In the genomic region with DNA sequence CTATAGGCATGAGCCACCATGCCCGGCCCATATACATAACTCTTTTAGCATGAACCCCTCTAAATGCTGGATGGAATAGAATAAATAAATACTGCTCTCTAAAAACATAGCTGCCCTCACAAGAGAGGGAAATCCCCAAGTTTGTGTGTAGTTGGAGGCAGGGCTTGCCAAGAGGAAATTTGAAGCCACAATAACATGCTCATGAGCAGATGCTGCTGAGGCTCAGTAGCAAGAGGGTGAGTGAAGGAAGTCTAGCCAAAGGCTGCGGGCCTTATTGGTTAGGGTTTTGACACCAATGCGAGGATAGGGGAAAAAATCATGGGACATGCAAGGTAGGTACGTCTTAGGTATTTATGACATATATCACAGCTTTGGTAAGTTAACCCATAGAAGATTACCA, we compare ENCODE assay signal across 8 cellular contexts. TPM values are rescaled to one million over a fixed set of nuclear protein-coding genes. Genes with fewer than 3 reads are reported as not detected.
DNase-seq lines count a peak whose midpoint lies in the region; ATAC-seq lines count a peak whose summit lies in the region.

No MANE protein-coding gene starts in this region.

- in situ Hi-C loops in Caki2 (cut with HindIII; ENCODE audit: low pct_unique_long_range_greater_than_20kb, low sequenced_read_pairs) = no loop called here

- DNase-seq in Caki2 (ENCODE audit: low read depth) (peak; percentile 55), NCI-H2171 (lab: John Stamatoyannopoulos, UW) (peak; percentile 25), dedifferentiated amniotic fluid mesenchymal stem cell (ENCODE audit: extremely low spot score) (peak; percentile 48), NCI-H187 (lab: John Stamatoyannopoulos, UW) (no peak), NCI-H2196 treated with DMSO at 0.1 percent for 48 hours (lab: John Stamatoyannopoulos, UW; ENCODE audit: unreplicated experiment) (no peak), NCI-H1694 (lab: John Stamatoyannopoulos, UW) (no peak)

- ATAC-seq in GM21447 (IDR thresholded peaks at IDR 0.05; ENCODE audit: unreplicated experiment) (peak; percentile 71), HG03025 (IDR thresholded peaks at IDR 0.05; ENCODE audit: low FRiP score, unreplicated experiment) (no peak)

RNA-seq across cellular contexts. Expression of gene TPK1, which starts 17.3 kb away (rescaled TPM):
- total RNA-seq in Caki2 (2014; rRNA removed; shearing (Covaris generic); ENCODE audit: low replicate concordance) = 31.0 and 37.9 TPM in 2 replicates

Comparison
In these comparisons a context has a peak if more than half of its experiments do, and no peak if none do; other contexts are left out.
1. DNase-seq: peak in Caki2 (single experiment), NCI-H2171 (single experiment) and dedifferentiated amniotic fluid mesenchymal stem cell (single experiment); none in NCI-H187 (0 of 2), NCI-H2196 treated with DMSO at 0.1 percent for 48 hours (single experiment) and NCI-H1694 (single experiment).